Comparison of ENCODE assay signal across 16 cellular contexts in genomic region chr15:67165653-67166260, GRCh38.
DNase-seq lines count a peak whose midpoint lies in the region; ATAC-seq and TF ChIP-seq lines count a peak whose summit lies in the region.
"Had no signal": no experiment of that assay in that cellular context is flagged by ENCODE, and none has a peak within 500 bp of the region (broad histone marks: within the 10 kb centered on the region; RNA-seq: fewer than 3 reads in every experiment).

No MANE protein-coding gene starts in this region.

- ATAC-seq in T-helper 17 cell, result no peak
- ATAC-seq in HG02973 (IDR thresholded peaks at IDR 0.05; ENCODE audit: unreplicated experiment), result no peak
- no peak for ATAC-seq in GM19023 (IDR thresholded peaks at IDR 0.05; ENCODE audit: unreplicated experiment)
- ATAC-seq: activated CD8-positive, alpha-beta memory T cell treated with anti-CD3 and anti-CD28 coated beads, Interleukin-2, amount 10 ng/mL, durations not matched to agents 7 days and 5 days; stimulated activated naive CD8-positive, alpha-beta T cell treated with anti-CD3 and anti-CD28 coated beads, Interleukin-15, Interleukin-2, amounts not matched to agents 100 U/mL and 50 U/mL, for 24 hours had no signal

- peaks cover 26% of the 10 kb centered on the region for H3K4me1 ChIP-seq in HUES64 (ENCODE audit: insufficient read depth, low read length)
- H3K4me1 ChIP-seq in iPS-20b (ENCODE audit: insufficient read depth, low read length), result peaks cover 20% of the 10 kb centered on the region
- H3K4me1 ChIP-seq: adrenal gland had no signal

- H3K4me3 Mint-ChIP-seq in T-helper 17 cell, result no peak overlapping the region
- H3K4me3 Mint-ChIP-seq: activated CD8-positive, alpha-beta memory T cell treated with anti-CD3 and anti-CD28 coated beads, Interleukin-2, amount 10 ng/mL, durations not matched to agents 7 days and 5 days had no signal

- peaks cover 7% of the 10 kb centered on the region for H3K36me3 Mint-ChIP-seq in T-helper 17 cell (ENCODE audit: low read depth)

- DNase-seq in cardiac fibroblast (ENCODE audit: low read depth in 2 of 2) (peak; percentile 72 to 85), smooth muscle cell of the brain vasculature (ENCODE audit: low read depth, low spot score) (peak; percentile 90), T-helper 17 cell (no peak), cortex of kidney (lab: John Stamatoyannopoulos, UW) (no peak)
- DNase-seq: activated CD8-positive, alpha-beta memory T cell treated with anti-CD3 and anti-CD28 coated beads, Interleukin-2, amount 10 ng/mL, durations not matched to agents 7 days and 5 days; HCEC 1CT; stimulated activated CD4-positive, alpha-beta T cell treated with anti-CD3 and anti-CD28 coated beads, Interleukin-2, amount 100 ng/mL, for 48 hours; stimulated activated naive CD8-positive, alpha-beta T cell treated with anti-CD3 and anti-CD28 coated beads, Interleukin-15, Interleukin-2, amounts not matched to agents 100 U/mL and 50 U/mL, for 24 hours; T-helper 2 cell had no signal

- H3K27ac Mint-ChIP-seq in T-helper 17 cell, result no peak overlapping the region
- H3K27ac Mint-ChIP-seq: activated CD8-positive, alpha-beta memory T cell treated with anti-CD3 and anti-CD28 coated beads, Interleukin-2, amount 10 ng/mL, durations not matched to agents 7 days and 5 days had no signal

- no peak for TF ChIP-seq CTCF in cardiac fibroblast (IDR thresholded peaks at IDR 0.05; ENCODE audit: low read depth, low read length)

- H3K4me1 Mint-ChIP-seq in T-helper 17 cell, result peaks cover 30% of the 10 kb centered on the region

- peaks cover 18% of the 10 kb centered on the region for H3K36me3 ChIP-seq in HUES64 (ENCODE audit: insufficient read depth, low read length)
- H3K36me3 ChIP-seq in iPS-20b (ENCODE audit: insufficient read depth, low read depth, low read length), result peaks cover 9% of the 10 kb centered on the region
- H3K36me3 ChIP-seq: ovary had no signal

- H3K27ac ChIP-seq in HUES64 (ENCODE audit: low read depth, low read length), result peak overlapping the region; percentile 90
- no peak overlapping the region for H3K27ac ChIP-seq in iPS-20b (ENCODE audit: low read length)
- H3K27ac ChIP-seq: epithelial cell of prostate had no signal

- WGBS in HUES64, result 7% methylated on average over 16 of the region's 16 CpGs

- H3K4me3 ChIP-seq in HUES64 (ENCODE audit: low read length) (peak overlapping the region; percentile 17; the same call in 1 of the 2 replicates), cardiac fibroblast (replicated peaks in 1 of 2; ENCODE audit: low read depth in 2 of 2, low read length in 2 of 2) (no peak overlapping the region), iPS-20b (ENCODE audit: low read length) (peak overlapping the region; percentile 16; the same call in 1 of the 2 replicates)
- H3K4me3 ChIP-seq: adrenal gland, ovary had no signal

- H3K9ac ChIP-seq in HUES64 (ENCODE audit: low read depth, low read length) (no peak overlapping the region), iPS-20b (ENCODE audit: low read depth, low read length) (no peak overlapping the region; the same call in 1 of the 2 replicates)

- no peaks in the 10 kb centered on the region for H3K27me3 ChIP-seq in HUES64 (ENCODE audit: insufficient read depth, low read length)
- peaks cover 4% of the 10 kb centered on the region; the same call in 1 of the 2 replicates for H3K27me3 ChIP-seq in iPS-20b (ENCODE audit: insufficient read depth, low read length)
- H3K27me3 ChIP-seq: adrenal gland, ovary had no signal

- H3K27me3 Mint-ChIP-seq in T-helper 17 cell, result no peaks in the 10 kb centered on the region
- H3K27me3 Mint-ChIP-seq: activated CD8-positive, alpha-beta memory T cell treated with anti-CD3 and anti-CD28 coated beads, Interleukin-2, amount 10 ng/mL, durations not matched to agents 7 days and 5 days had no signal

- H3K9me3 ChIP-seq in HUES64 (ENCODE audit: insufficient read depth, low read depth, low read length) (no peaks in the 10 kb centered on the region), iPS-20b (ENCODE audit: insufficient read depth, low read depth, low read length) (no peaks in the 10 kb centered on the region), T-helper 17 cell (ENCODE audit: control insufficient read depth, low read length, poor library complexity, severe bottlenecking) (no peaks in the 10 kb centered on the region)
- H3K9me3 ChIP-seq: adrenal gland, ovary had no signal

Comparison
In these comparisons a context has a peak if more than half of its experiments do, and no peak if none do; other contexts are left out.
1. H3K4me3 ChIP-seq: peak in HUES64 (single experiment) and iPS-20b (single experiment); none in cardiac fibroblast (0 of 2).
2. DNase-seq: peak in cardiac fibroblast (2 of 2) and smooth muscle cell of the brain vasculature (single experiment); none in T-helper 17 cell (0 of 3) and cortex of kidney (single experiment).